4 cellular contexts compared by ENCODE assay signal in the genomic region with DNA sequence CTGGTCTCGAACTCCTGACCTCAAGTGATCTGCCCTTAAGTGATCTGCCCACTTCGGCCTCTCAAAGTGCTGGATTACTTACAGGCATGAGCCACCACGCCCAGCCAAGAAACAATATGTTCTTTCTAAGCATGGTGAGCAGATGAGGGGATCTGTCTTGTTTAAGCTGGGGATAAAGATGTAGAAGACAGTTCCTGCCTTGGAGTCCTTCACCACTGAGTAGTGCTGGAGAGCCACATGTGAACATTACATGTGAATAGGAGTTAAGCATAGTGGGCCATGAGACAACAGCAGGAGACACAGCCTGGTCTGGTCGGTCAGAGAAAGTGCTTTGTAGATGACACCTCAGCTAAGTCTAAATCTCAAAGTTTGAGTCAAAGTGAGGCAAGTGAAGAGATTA.
TF ChIP-seq lines count a peak whose summit lies in the region.

No MANE protein-coding gene starts in this region.

TF ChIP-seq in SK-N-SH treated with all-trans-retinoic acid at 6 μM for 48 hours, 23 proteins besides CTCF, POLR2A, EP300 and RAD21:
- TF ChIP-seq, protein P1, sequence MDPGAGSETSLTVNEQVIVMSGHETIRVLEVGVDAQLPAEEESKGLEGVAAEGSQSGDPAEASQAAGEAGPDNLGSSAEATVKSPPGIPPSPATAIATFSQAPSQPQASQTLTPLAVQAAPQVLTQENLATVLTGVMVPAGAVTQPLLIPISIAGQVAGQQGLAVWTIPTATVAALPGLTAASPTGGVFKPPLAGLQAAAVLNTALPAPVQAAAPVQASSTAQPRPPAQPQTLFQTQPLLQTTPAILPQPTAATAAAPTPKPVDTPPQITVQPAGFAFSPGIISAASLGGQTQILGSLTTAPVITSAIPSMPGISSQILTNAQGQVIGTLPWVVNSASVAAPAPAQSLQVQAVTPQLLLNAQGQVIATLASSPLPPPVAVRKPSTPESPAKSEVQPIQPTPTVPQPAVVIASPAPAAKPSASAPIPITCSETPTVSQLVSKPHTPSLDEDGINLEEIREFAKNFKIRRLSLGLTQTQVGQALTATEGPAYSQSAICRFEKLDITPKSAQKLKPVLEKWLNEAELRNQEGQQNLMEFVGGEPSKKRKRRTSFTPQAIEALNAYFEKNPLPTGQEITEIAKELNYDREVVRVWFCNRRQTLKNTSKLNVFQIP (CRISPR knock-in tag; IDR thresholded peaks at IDR 0.05; ENCODE audit: borderline replicate concordance, low read depth) = no peak
- TF ChIP-seq GLIS3 (CRISPR knock-in tag; IDR thresholded peaks at IDR 0.05) = no peak
- TF ChIP-seq ESRRG (CRISPR knock-in tag; IDR thresholded peaks at IDR 0.05) = no peak
- no peak for TF ChIP-seq ZFP3 (CRISPR knock-in tag; IDR thresholded peaks at IDR 0.05)
- no peak for TF ChIP-seq ISL1 (CRISPR knock-in tag; IDR thresholded peaks at IDR 0.05)
- TF ChIP-seq, protein P2, sequence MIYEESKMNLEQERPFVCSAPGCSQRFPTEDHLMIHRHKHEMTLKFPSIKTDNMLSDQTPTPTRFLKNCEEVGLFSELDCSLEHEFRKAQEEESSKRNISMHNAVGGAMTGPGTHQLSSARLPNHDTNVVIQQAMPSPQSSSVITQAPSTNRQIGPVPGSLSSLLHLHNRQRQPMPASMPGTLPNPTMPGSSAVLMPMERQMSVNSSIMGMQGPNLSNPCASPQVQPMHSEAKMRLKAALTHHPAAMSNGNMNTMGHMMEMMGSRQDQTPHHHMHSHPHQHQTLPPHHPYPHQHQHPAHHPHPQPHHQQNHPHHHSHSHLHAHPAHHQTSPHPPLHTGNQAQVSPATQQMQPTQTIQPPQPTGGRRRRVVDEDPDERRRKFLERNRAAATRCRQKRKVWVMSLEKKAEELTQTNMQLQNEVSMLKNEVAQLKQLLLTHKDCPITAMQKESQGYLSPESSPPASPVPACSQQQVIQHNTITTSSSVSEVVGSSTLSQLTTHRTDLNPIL (CRISPR knock-in tag; IDR thresholded peaks at IDR 0.05; ENCODE audit: low read depth) = no peak

TF ChIP-seq in SK-N-SH, 30 proteins besides CTCF, POLR2A, EP300 and RAD21:
- TF ChIP-seq EZH2phosphoT487 (IDR thresholded peaks at IDR 0.05; ENCODE audit: borderline replicate concordance, low read depth) = no peak
- TF ChIP-seq FOXM1 (IDR thresholded peaks at IDR 0.05; ENCODE audit: low read depth) = no peak
- no peak for TF ChIP-seq FOXJ3 (CRISPR knock-in tag; IDR thresholded peaks at IDR 0.05)

TF ChIP-seq in WTC11, 78 proteins besides CTCF, POLR2A, EP300 and RAD21:
- TF ChIP-seq TEAD1 (CRISPR knock-in tag; IDR thresholded peaks at IDR 0.05) (no peak), ZNF219 (CRISPR knock-in tag; IDR thresholded peaks at IDR 0.05; ENCODE audit: borderline replicate concordance) (no peak), HMGA2 (CRISPR knock-in tag; IDR thresholded peaks at IDR 0.05) (no peak), EMX1 (CRISPR knock-in tag; IDR thresholded peaks at IDR 0.05) (0 out of 2 replicates have a peak, but pooled peaks have one; percentile 42)
- TF ChIP-seq, protein P3, sequence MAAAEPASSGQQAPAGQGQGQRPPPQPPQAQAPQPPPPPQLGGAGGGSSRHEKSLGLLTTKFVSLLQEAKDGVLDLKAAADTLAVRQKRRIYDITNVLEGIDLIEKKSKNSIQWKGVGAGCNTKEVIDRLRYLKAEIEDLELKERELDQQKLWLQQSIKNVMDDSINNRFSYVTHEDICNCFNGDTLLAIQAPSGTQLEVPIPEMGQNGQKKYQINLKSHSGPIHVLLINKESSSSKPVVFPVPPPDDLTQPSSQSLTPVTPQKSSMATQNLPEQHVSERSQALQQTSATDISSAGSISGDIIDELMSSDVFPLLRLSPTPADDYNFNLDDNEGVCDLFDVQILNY (CRISPR knock-in tag; IDR thresholded peaks at IDR 0.05) = no peak
TF ChIP-seq in WTC11: peak in this region for 1.

TF ChIP-seq in HepG2, 621 proteins besides CTCF, POLR2A, EP300 and RAD21:
- TF ChIP-seq ETV6 (CRISPR knock-in tag; conservative IDR thresholded peaks at IDR 0.05) (no peak), NFIC (IDR thresholded peaks at IDR 0.05; ENCODE audit: low read length) (no peak), MTA3 (CRISPR knock-in tag; IDR thresholded peaks at IDR 0.05) (no peak), PAF1 (CRISPR knock-in tag; IDR thresholded peaks at IDR 0.05) (no peak), ZNF83 (CRISPR knock-in tag; IDR thresholded peaks at IDR 0.05; ENCODE audit: borderline replicate concordance) (no peak), SRY (CRISPR knock-in tag; IDR thresholded peaks at IDR 0.05) (no peak), ZBTB8A (CRISPR knock-in tag; IDR thresholded peaks at IDR 0.05; ENCODE audit: borderline replicate concordance, low read depth) (no peak), ZNF720 (CRISPR knock-in tag; IDR thresholded peaks at IDR 0.05) (no peak), KDM3A (CRISPR knock-in tag; IDR thresholded peaks at IDR 0.05; ENCODE audit: low read depth) (no peak), ZNF746 (CRISPR knock-in tag; IDR thresholded peaks at IDR 0.05) (no peak), POLR2G (IDR thresholded peaks at IDR 0.05; ENCODE audit: low read depth, low read length) (no peak), ZNF781 (CRISPR knock-in tag; IDR thresholded peaks at IDR 0.05; ENCODE audit: borderline replicate concordance, not compliant biosample characterization) (no peak)
- TF ChIP-seq, protein P4, sequence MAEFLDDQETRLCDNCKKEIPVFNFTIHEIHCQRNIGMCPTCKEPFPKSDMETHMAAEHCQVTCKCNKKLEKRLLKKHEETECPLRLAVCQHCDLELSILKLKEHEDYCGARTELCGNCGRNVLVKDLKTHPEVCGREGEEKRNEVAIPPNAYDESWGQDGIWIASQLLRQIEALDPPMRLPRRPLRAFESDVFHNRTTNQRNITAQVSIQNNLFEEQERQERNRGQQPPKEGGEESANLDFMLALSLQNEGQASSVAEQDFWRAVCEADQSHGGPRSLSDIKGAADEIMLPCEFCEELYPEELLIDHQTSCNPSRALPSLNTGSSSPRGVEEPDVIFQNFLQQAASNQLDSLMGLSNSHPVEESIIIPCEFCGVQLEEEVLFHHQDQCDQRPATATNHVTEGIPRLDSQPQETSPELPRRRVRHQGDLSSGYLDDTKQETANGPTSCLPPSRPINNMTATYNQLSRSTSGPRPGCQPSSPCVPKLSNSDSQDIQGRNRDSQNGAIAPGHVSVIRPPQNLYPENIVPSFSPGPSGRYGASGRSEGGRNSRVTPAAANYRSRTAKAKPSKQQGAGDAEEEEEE (CRISPR knock-in tag; IDR thresholded peaks at IDR 0.05; ENCODE audit: borderline replicate concordance) = no peak
- TF ChIP-seq, protein P5, sequence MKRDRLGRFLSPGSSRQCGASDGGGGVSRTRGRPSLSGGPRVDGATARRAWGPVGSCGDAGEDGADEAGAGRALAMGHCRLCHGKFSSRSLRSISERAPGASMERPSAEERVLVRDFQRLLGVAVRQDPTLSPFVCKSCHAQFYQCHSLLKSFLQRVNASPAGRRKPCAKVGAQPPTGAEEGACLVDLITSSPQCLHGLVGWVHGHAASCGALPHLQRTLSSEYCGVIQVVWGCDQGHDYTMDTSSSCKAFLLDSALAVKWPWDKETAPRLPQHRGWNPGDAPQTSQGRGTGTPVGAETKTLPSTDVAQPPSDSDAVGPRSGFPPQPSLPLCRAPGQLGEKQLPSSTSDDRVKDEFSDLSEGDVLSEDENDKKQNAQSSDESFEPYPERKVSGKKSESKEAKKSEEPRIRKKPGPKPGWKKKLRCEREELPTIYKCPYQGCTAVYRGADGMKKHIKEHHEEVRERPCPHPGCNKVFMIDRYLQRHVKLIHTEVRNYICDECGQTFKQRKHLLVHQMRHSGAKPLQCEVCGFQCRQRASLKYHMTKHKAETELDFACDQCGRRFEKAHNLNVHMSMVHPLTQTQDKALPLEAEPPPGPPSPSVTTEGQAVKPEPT (CRISPR knock-in tag; IDR thresholded peaks at IDR 0.05; ENCODE audit: low read depth) = no peak
- TF ChIP-seq, protein P6, sequence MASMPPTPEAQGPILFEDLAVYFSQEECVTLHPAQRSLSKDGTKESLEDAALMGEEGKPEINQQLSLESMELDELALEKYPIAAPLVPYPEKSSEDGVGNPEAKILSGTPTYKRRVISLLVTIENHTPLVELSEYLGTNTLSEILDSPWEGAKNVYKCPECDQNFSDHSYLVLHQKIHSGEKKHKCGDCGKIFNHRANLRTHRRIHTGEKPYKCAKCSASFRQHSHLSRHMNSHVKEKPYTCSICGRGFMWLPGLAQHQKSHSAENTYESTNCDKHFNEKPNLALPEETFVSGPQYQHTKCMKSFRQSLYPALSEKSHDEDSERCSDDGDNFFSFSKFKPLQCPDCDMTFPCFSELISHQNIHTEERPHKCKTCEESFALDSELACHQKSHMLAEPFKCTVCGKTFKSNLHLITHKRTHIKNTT (CRISPR knock-in tag; IDR thresholded peaks at IDR 0.05) = no peak
- TF ChIP-seq, protein P7, sequence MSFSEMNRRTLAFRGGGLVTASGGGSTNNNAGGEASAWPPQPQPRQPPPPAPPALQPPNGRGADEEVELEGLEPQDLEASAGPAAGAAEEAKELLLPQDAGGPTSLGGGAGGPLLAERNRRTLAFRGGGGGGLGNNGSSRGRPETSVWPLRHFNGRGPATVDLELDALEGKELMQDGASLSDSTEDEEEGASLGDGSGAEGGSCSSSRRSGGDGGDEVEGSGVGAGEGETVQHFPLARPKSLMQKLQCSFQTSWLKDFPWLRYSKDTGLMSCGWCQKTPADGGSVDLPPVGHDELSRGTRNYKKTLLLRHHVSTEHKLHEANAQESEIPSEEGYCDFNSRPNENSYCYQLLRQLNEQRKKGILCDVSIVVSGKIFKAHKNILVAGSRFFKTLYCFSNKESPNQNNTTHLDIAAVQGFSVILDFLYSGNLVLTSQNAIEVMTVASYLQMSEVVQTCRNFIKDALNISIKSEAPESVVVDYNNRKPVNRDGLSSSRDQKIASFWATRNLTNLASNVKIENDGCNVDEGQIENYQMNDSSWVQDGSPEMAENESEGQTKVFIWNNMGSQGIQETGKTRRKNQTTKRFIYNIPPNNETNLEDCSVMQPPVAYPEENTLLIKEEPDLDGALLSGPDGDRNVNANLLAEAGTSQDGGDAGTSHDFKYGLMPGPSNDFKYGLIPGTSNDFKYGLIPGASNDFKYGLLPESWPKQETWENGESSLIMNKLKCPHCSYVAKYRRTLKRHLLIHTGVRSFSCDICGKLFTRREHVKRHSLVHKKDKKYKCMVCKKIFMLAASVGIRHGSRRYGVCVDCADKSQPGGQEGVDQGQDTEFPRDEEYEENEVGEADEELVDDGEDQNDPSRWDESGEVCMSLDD (CRISPR knock-in tag; IDR thresholded peaks at IDR 0.05; ENCODE audit: borderline replicate concordance) = no peak
